In the genomic region with DNA sequence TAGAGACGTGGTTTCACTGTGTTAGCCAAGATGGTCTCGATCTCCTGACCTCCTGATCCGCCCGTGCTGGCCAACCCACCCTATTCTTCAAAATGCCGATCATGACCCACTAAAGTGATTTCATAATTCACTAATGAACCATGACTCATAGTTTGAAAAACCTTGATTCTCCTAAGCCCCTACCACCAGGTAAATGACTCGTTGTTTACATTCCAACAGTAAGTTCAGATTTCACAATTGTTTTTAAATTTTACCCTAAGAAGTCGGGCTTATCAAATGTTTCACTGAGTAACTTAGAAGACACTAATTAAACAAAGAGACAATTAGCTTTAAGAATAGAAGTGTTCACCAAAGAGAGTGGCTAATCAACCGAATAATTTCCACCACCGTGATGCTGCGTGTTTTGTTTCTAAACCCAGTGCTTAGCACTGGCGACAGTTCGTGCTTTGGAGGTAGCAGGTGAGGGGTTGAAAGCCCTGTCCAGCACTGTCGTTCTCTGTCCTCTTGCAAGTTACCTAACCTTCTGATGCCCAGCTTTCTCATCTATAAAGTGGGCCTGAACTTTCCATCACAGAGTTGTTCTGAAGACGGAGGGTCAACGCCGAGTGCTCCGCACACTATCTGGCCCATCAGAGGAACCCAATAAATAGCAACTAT, we compare ENCODE assay signal across 23 cellular contexts.
"Had no signal": no experiment of that assay in that cellular context is flagged by ENCODE, and none has a peak within 500 bp of the region (broad histone marks: within the 10 kb centered on the region; RNA-seq: fewer than 3 reads in every experiment).

No MANE protein-coding gene starts in this region.

- H3K9me3 Mint-ChIP-seq: activated CD4-positive, alpha-beta memory T cell treated with anti-CD3 and anti-CD28 coated beads, Interleukin-2, amount 10 ng/mL, durations not matched to agents 7 days and 5 days; activated CD4-positive, alpha-beta T cell treated with anti-CD3 and anti-CD28 coated beads, Interleukin-2, amount 10 ng/mL, durations not matched to agents 24 days and 14 days; activated naive CD4-positive, alpha-beta T cell treated with anti-CD3 and anti-CD28 coated beads, Interleukin-2, amount 10 ng/mL, durations not matched to agents 7 days and 5 days; nephron had no signal

- H3K27me3 Mint-ChIP-seq: activated CD4-positive, alpha-beta memory T cell treated with anti-CD3 and anti-CD28 coated beads, Interleukin-2, amount 10 ng/mL, durations not matched to agents 7 days and 5 days; activated naive CD4-positive, alpha-beta T cell treated with anti-CD3 and anti-CD28 coated beads, Interleukin-2, amount 10 ng/mL, durations not matched to agents 7 days and 5 days had no signal

- H3K36me3 Mint-ChIP-seq: activated naive CD4-positive, alpha-beta T cell treated with anti-CD3 and anti-CD28 coated beads, Interleukin-2, amount 10 ng/mL, durations not matched to agents 7 days and 5 days had no signal

- H3K4me1 ChIP-seq: prostate gland, spleen had no signal

- H3K9me3 ChIP-seq: esophagus muscularis mucosa, neutrophil, ovary, prostate gland, right atrium auricular region, spleen, upper lobe of right lung had no signal

- H3K4me3 Mint-ChIP-seq: activated CD4-positive, alpha-beta memory T cell treated with anti-CD3 and anti-CD28 coated beads, Interleukin-2, amount 10 ng/mL, durations not matched to agents 7 days and 5 days; activated CD4-positive, alpha-beta T cell treated with anti-CD3 and anti-CD28 coated beads, Interleukin-2, amount 10 ng/mL, durations not matched to agents 24 days and 14 days; activated naive CD4-positive, alpha-beta T cell treated with anti-CD3 and anti-CD28 coated beads, Interleukin-2, amount 10 ng/mL, durations not matched to agents 7 days and 5 days had no signal

- H3K4me3 ChIP-seq: cardiac muscle cell, esophagus muscularis mucosa, ovary, prostate gland, right atrium auricular region, spleen, upper lobe of right lung had no signal

- H3K27me3 ChIP-seq: cardiac muscle cell, ovary, right atrium auricular region, upper lobe of right lung had no signal

- ATAC-seq: activated CD4-positive, CD25-positive, alpha-beta regulatory T cell treated with anti-CD3 and anti-CD28 coated beads, Interleukin-2, amount 50 U/mL, for 24 hours; left cardiac atrium; upper lobe of right lung had no signal

- H3K36me3 ChIP-seq: cardiac muscle cell, neutrophil, ovary, prostate gland, right atrium auricular region, spleen, upper lobe of right lung had no signal

- H3K27ac Mint-ChIP-seq: activated CD4-positive, alpha-beta memory T cell treated with anti-CD3 and anti-CD28 coated beads, Interleukin-2, amount 10 ng/mL, durations not matched to agents 7 days and 5 days; activated CD4-positive, alpha-beta T cell treated with anti-CD3 and anti-CD28 coated beads, Interleukin-2, amount 10 ng/mL, durations not matched to agents 24 days and 14 days; activated naive CD4-positive, alpha-beta T cell treated with anti-CD3 and anti-CD28 coated beads, Interleukin-2, amount 10 ng/mL, durations not matched to agents 7 days and 5 days had no signal

- H3K4me1 Mint-ChIP-seq: activated CD4-positive, alpha-beta memory T cell treated with anti-CD3 and anti-CD28 coated beads, Interleukin-2, amount 10 ng/mL, durations not matched to agents 7 days and 5 days; activated CD4-positive, alpha-beta T cell treated with anti-CD3 and anti-CD28 coated beads, Interleukin-2, amount 10 ng/mL, durations not matched to agents 24 days and 14 days; activated naive CD4-positive, alpha-beta T cell treated with anti-CD3 and anti-CD28 coated beads, Interleukin-2, amount 10 ng/mL, durations not matched to agents 7 days and 5 days had no signal

- DNase-seq: activated CD4-positive, alpha-beta memory T cell treated with anti-CD3 and anti-CD28 coated beads, Interleukin-2, amount 10 ng/mL, durations not matched to agents 7 days and 5 days; activated CD4-positive, alpha-beta T cell treated with anti-CD3 and anti-CD28 coated beads, Interleukin-2, amount 10 ng/mL, durations not matched to agents 24 days and 14 days; activated effector memory CD4-positive, alpha-beta T cell treated with anti-CD3 and anti-CD28 coated beads, Interleukin-2, amount 50 U/mL, for 16 hours; activated naive CD4-positive, alpha-beta T cell treated with anti-CD3 and anti-CD28 coated beads, Interleukin-2, amount 10 ng/mL, durations not matched to agents 7 days and 5 days; activated T-cell treated with anti-CD3 and anti-CD28 coated beads for 4 hours; amygdala; cortex of kidney; glutamatergic neuron; hippocampal formation; left cardiac atrium; ovary; spleen; stimulated activated CD4-positive, alpha-beta T cell treated with anti-CD3 and anti-CD28 coated beads, Interleukin-4, amount 100 ng/mL, for 1 hour; stimulated activated naive CD4-positive, alpha-beta T cell treated with Interleukin-2 at 50 U/mL for 16 hours; upper lobe of right lung had no signal

- H3K27ac ChIP-seq: cardiac muscle cell, esophagus muscularis mucosa, neutrophil, ovary, prostate gland, right atrium auricular region, spleen, upper lobe of right lung had no signal

- FAIRE-seq: frontal cortex had no signal
